9 cellular contexts compared by ENCODE assay signal in the genomic region with DNA sequence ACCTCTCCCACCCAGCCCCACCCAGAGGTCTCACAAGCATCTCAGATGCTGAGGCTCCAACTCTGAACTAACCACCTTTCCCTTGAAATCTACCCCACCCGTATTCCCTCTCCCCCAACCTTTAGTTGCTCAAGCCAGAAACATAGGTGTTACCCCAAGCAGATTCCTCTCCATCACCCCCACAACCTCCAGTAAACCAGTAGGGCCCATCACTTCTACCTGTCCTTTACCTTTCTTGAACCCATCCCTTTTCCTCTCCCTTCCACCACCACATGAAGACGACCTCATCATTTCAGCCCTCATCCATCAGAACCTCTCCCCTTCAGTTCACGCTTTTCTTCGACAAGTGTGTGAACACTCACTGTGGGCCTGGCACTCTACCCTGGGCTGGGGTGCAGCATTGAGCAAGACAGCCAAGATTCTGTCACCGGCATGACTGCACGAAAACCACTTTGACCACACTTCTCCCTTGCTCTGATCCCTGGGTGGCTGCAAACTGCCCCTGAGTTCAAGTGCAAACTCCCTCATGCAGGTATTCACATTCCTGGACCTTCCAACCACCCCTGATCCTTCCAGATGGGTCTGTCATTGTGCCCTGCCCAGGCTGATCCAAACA.
DNase-seq lines count a peak whose midpoint lies in the region; ATAC-seq, FAIRE-seq and TF ChIP-seq lines count a peak whose summit lies in the region.
"Had no signal": no experiment of that assay in that cellular context is flagged by ENCODE, and none has a peak within 500 bp of the region (broad histone marks: within the 10 kb centered on the region; RNA-seq: fewer than 3 reads in every experiment).

No MANE protein-coding gene starts in this region.

- peak overlapping the region; percentile 10 for H3K27ac Mint-ChIP-seq in endodermal cell
- H3K27ac Mint-ChIP-seq in nephron progenitor cell, result no peak overlapping the region
- peak overlapping the region in 1 of 8 donors; percentile 27 for H3K27ac Mint-ChIP-seq in CD8-positive, alpha-beta memory T cell

- WGBS in endodermal cell (ENCODE audit: insufficient coverage in 1 of 2, insufficient read length in 1 of 2), 2 experiments, result 85 to 86% methylated on average over 6 of the region's 6 CpGs

- peaks cover 22% of the 10 kb centered on the region for H3K27me3 Mint-ChIP-seq in endodermal cell (ENCODE audit: insufficient read depth)
- H3K27me3 Mint-ChIP-seq in nephron progenitor cell (ENCODE audit: low read depth, poor library complexity), result peaks cover 54% of the 10 kb centered on the region
- H3K27me3 Mint-ChIP-seq in CD8-positive, alpha-beta memory T cell, result peaks cover 34 to 75% of the 10 kb centered on the region in 2 donors

- CTCF ChIA-PET in CD8-positive, alpha-beta memory T cell (lab: Charles Lee), result interaction anchor here (1.3 kb wide), 1 partner anchor 21 kb away, joined by 8 read pairs; no protein-coding TSS in a partner anchor

- peaks cover 14% of the 10 kb centered on the region for H3K27me3 ChIP-seq in endodermal cell (ENCODE audit: control insufficient read depth, insufficient read depth, low read length, poor library complexity, severe bottlenecking)
- H3K27me3 ChIP-seq in CD8-positive, alpha-beta memory T cell (ENCODE audit: insufficient read depth, low read length, poor library complexity, severe bottlenecking), result peaks cover 30% of the 10 kb centered on the region

- H3K4me3 ChIP-seq in endodermal cell (ENCODE audit: low read length), result no peak overlapping the region
- H3K4me3 ChIP-seq in CD8-positive, alpha-beta memory T cell (ENCODE audit: low read length), result no peak overlapping the region

- no peaks in the 10 kb centered on the region for H3K4me1 ChIP-seq in endodermal cell (ENCODE audit: control insufficient read depth, insufficient read depth, low read length)
- H3K4me1 ChIP-seq in CD8-positive, alpha-beta memory T cell (ENCODE audit: insufficient read depth, low read length), result peaks cover 9% of the 10 kb centered on the region

- FAIRE-seq in H54 (lab: Jason Lieb, UNC), result no peak

- DNase-seq in AG08395 (ENCODE audit: low spot score) (peak; percentile 13), NOMO-1 (lab: John Stamatoyannopoulos, UW; ENCODE audit: unreplicated experiment in 2 of 2) (peak; percentile 57 to 71), endodermal cell (no peak), nephron progenitor cell (no peak), SHP77 treated with DMSO at 0.1 percent for 48 hours (lab: John Stamatoyannopoulos, UW) (no peak), H54 (ENCODE audit: insufficient read length, low spot score) (no peak)
- no peak for DNase-seq in CD8-positive, alpha-beta memory T cell
- DNase-seq: NCI-H1105 had no signal

- H3K9me3 Mint-ChIP-seq in endodermal cell (no peaks in the 10 kb centered on the region), nephron progenitor cell (no peaks in the 10 kb centered on the region)
- H3K9me3 Mint-ChIP-seq in CD8-positive, alpha-beta memory T cell, result peaks cover 0 to 3% (median 0%) of the 10 kb centered on the region in 5 donors

- H3K4me1 Mint-ChIP-seq in endodermal cell (peaks cover 37% of the 10 kb centered on the region), nephron progenitor cell (peaks cover 38% of the 10 kb centered on the region)
- H3K4me1 Mint-ChIP-seq in CD8-positive, alpha-beta memory T cell, result peaks cover 24 to 31% (median 27%) of the 10 kb centered on the region in 3 donors

- H3K27ac ChIP-seq in endodermal cell (ENCODE audit: low read depth, low read length), result no peak overlapping the region
- H3K27ac ChIP-seq in CD8-positive, alpha-beta memory T cell (ENCODE audit: low read depth, low read length), result no peak overlapping the region

- ATAC-seq in GM18870 (IDR thresholded peaks at IDR 0.05; ENCODE audit: unreplicated experiment), result no peak

- no peak for TF ChIP-seq POLR2A in H54 (IDR thresholded peaks at IDR 0.05; ENCODE audit: low read depth, low read length)

- no peaks in the 10 kb centered on the region for H3K9me3 ChIP-seq in endodermal cell (ENCODE audit: control insufficient read depth, low read length)
- no peaks in the 10 kb centered on the region for H3K9me3 ChIP-seq in CD8-positive, alpha-beta memory T cell (ENCODE audit: low read length)

- no peak for TF ChIP-seq CTCF in endodermal cell (conservative IDR thresholded peaks at IDR 0.05)
- no peak for TF ChIP-seq CTCF in nephron progenitor cell (IDR thresholded peaks at IDR 0.05)

- no peak overlapping the region for H3K9ac ChIP-seq in endodermal cell (ENCODE audit: extremely low read depth, low read length, poor library complexity, severe bottlenecking)

- H3K36me3 Mint-ChIP-seq in endodermal cell (ENCODE audit: low read depth) (no peaks in the 10 kb centered on the region), nephron progenitor cell (ENCODE audit: low read depth) (no peaks in the 10 kb centered on the region)
- H3K36me3 Mint-ChIP-seq in CD8-positive, alpha-beta memory T cell, result no peaks in the 10 kb centered on the region

- no peaks in the 10 kb centered on the region for H3K36me3 ChIP-seq in endodermal cell (ENCODE audit: control insufficient read depth, insufficient read depth, low read length)
- no peaks in the 10 kb centered on the region for H3K36me3 ChIP-seq in CD8-positive, alpha-beta memory T cell (ENCODE audit: insufficient read depth, low read length)

- POLR2A ChIA-PET in CD8-positive, alpha-beta memory T cell (lab: Charles Lee), result no interaction called here

- no peak overlapping the region for H3K4me3 Mint-ChIP-seq in endodermal cell
- peak overlapping the region; percentile 18 for H3K4me3 Mint-ChIP-seq in nephron progenitor cell
- H3K4me3 Mint-ChIP-seq in CD8-positive, alpha-beta memory T cell, result peak overlapping the region in 2 of 7 donors; percentile 0 to 44

Comparison
In these comparisons a context has a peak if more than half of its experiments do, and no peak if none do; other contexts are left out.
1. DNase-seq: peak in AG08395 (single experiment) and NOMO-1 (2 of 2); none in endodermal cell (single experiment), nephron progenitor cell (single experiment), SHP77 treated with DMSO at 0.1 percent for 48 hours (single experiment), CD8-positive, alpha-beta memory T cell (0 of 5) and H54 (single experiment).